In the genomic region with DNA sequence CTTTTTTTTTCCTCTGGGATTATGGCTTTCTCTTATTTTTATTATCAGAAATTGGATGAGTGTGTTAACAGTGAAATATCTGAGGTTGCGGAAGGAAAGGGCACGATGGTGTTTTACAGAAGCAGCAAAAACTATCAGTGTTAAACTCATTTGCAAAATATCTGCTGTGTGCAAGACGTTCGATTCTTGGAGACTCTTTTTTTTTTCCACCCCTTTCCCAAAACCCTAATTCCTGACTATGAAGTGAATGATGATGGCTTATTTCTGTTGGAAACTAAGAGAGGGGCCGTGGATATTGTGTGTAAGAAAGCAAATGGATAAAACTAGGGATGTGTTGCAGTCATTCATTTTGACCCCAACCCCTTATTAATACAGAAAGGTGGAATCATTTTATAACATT, we compare ENCODE assay signal across 1 cellular context.
TF ChIP-seq lines count a peak whose summit lies in the region.

No MANE protein-coding gene starts in this region.

TF ChIP-seq in K562, 482 proteins besides CTCF, POLR2A, EP300 and RAD21:
- TF ChIP-seq, protein P1, sequence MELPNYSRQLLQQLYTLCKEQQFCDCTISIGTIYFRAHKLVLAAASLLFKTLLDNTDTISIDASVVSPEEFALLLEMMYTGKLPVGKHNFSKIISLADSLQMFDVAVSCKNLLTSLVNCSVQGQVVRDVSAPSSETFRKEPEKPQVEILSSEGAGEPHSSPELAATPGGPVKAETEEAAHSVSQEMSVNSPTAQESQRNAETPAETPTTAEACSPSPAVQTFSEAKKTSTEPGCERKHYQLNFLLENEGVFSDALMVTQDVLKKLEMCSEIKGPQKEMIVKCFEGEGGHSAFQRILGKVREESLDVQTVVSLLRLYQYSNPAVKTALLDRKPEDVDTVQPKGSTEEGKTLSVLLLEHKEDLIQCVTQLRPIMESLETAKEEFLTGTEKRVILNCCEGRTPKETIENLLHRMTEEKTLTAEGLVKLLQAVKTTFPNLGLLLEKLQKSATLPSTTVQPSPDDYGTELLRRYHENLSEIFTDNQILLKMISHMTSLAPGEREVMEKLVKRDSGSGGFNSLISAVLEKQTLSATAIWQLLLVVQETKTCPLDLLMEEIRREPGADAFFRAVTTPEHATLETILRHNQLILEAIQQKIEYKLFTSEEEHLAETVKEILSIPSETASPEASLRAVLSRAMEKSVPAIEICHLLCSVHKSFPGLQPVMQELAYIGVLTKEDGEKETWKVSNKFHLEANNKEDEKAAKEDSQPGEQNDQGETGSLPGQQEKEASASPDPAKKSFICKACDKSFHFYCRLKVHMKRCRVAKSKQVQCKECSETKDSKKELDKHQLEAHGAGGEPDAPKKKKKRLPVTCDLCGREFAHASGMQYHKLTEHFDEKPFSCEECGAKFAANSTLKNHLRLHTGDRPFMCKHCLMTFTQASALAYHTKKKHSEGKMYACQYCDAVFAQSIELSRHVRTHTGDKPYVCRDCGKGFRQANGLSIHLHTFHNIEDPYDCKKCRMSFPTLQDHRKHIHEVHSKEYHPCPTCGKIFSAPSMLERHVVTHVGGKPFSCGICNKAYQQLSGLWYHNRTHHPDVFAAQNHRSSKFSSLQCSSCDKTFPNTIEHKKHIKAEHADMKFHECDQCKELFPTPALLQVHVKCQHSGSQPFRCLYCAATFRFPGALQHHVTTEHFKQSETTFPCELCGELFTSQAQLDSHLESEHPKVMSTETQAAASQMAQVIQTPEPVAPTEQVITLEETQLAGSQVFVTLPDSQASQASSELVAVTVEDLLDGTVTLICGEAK (IDR thresholded peaks at IDR 0.05) = 0 out of 2 replicates have a peak, but pooled peaks have one; percentile 0
- TF ChIP-seq, protein P1 (CRISPR knock-in tag; IDR thresholded peaks at IDR 0.05) = no peak
- no peak for TF ChIP-seq NONO (IDR thresholded peaks at IDR 0.05; ENCODE audit: low read depth in 2 of 2, low read length in 1 of 2)
